Comparison of ENCODE assay signal across 8 cellular contexts in genomic region chr1:46616277-46617107, GRCh38. TPM values are rescaled to one million over a fixed set of nuclear protein-coding genes. Genes with fewer than 3 reads are reported as not detected.
DNase-seq lines count a peak whose midpoint lies in the region; ATAC-seq, FAIRE-seq and TF ChIP-seq lines count a peak whose summit lies in the region.

TSS of gene MOB3C (minus strand) at chr1:46616811. CDS start at chr1:46613321, 3,490 bp downstream.

- POLR2A ChIA-PET in A549 (lab: Yijun Ruan, JAX), result interaction anchor here (0.6 to 2.4 kb wide), 3 partner anchors 12 to 231 kb away, joined by 3 to 12 read pairs (median 4); partner anchors contain the start of gene MKNK1

- H3K27ac ChIP-seq in A549 (peak within 1 kb of the TSS; percentile 79 to 94), foreskin keratinocyte (peak within 1 kb of the TSS; percentile 43), subcutaneous abdominal adipose tissue (ENCODE audit: low read depth, low read length) (peak within 1 kb of the TSS; percentile 97)

- no peak for TF ChIP-seq RAD21 in A549 (conservative IDR thresholded peaks at IDR 0.05 in 1 of 2, IDR thresholded peaks at IDR 0.05 in 1 of 2)

- H3K4me1 ChIP-seq in A549 (peaks cover 34% of the 10 kb centered on the region), foreskin keratinocyte (peaks cover 17% of the 10 kb centered on the region), neuron (ENCODE audit: insufficient read depth, low read length) (peaks cover 15% of the 10 kb centered on the region), subcutaneous abdominal adipose tissue (ENCODE audit: control insufficient read depth in 5 of 5, insufficient read depth in 5 of 5, low read length in 5 of 5) (peaks cover 20 to 54% (median 52%) of the 10 kb centered on the region in 5 donors)

- WGBS in A549 (ENCODE audit: missing lambda C conversion rate), result 9% methylated on average over 19 of the region's 62 CpGs

- DNase-seq in A549 (ENCODE audit: low read depth in 1 of 2, low spot score in 1 of 2), result peak; percentile 36 to 47
- DNase-seq in RPMI8226, result peak; percentile 69
- peak; percentile 62 for DNase-seq in activated gamma-delta T cell treated with Interleukin-2 at 50 U/mL for 16 hours
- DNase-seq in foreskin keratinocyte, result peak in 1 of 2 donors; percentile 40

- peak within 1 kb of the TSS; percentile 81 for H3K4me3 ChIP-seq in A549
- peak within 1 kb of the TSS; percentile 74 for H3K4me3 ChIP-seq in neuron (ENCODE audit: low read length)
- peak within 1 kb of the TSS; percentile 83 to 98 (median 93) for H3K4me3 ChIP-seq in subcutaneous abdominal adipose tissue (ENCODE audit: low read depth in 1 of 5, low read length in 5 of 5)

- peak; percentile 59 for TF ChIP-seq POLR2A in A549 (IDR thresholded peaks at IDR 0.05; ENCODE audit: low read length)
- peak; percentile 64 for TF ChIP-seq POLR2A in GM18526 (IDR thresholded peaks at IDR 0.05; ENCODE audit: extremely low read depth, insufficient read length)

- H3K9me3 ChIP-seq in A549 (no peaks in the 10 kb centered on the region), neuron (ENCODE audit: low read length) (no peaks in the 10 kb centered on the region), subcutaneous abdominal adipose tissue (ENCODE audit: control insufficient read depth in 5 of 5, low read length in 5 of 5) (no peaks in the 10 kb centered on the region)

- ATAC-seq in A549, result peak; percentile 73 to 87
- peak; percentile 56 for ATAC-seq in HG03097 (IDR thresholded peaks at IDR 0.05; ENCODE audit: low FRiP score, unreplicated experiment)
- peak; percentile 32 for ATAC-seq in foreskin keratinocyte

- peak within 1 kb of the TSS; percentile 81 to 96 (median 91) for H3K9ac ChIP-seq in subcutaneous abdominal adipose tissue (ENCODE audit: low read length in 5 of 5)

- no peak for TF ChIP-seq EP300 in A549 (IDR thresholded peaks at IDR 0.05)

- TF ChIP-seq CTCF in A549 (IDR thresholded peaks at IDR 0.05), result no peak
- TF ChIP-seq CTCF in foreskin keratinocyte (conservative IDR thresholded peaks at IDR 0.05), result no peak

- peak within 1 kb of the TSS; percentile 92 for H2AFZ ChIP-seq in neuron (ENCODE audit: low read depth, low read length)

- peak within 1 kb of the TSS; percentile 81 for H3K4me2 ChIP-seq in A549

- H3K27me3 ChIP-seq in foreskin keratinocyte (no peaks in the 10 kb centered on the region), neuron (ENCODE audit: insufficient read depth, low read length) (peaks cover 4% of the 10 kb centered on the region), subcutaneous abdominal adipose tissue (ENCODE audit: control insufficient read depth in 5 of 5, insufficient read depth in 4 of 5, low read length in 5 of 5) (no peaks in the 10 kb centered on the region)

- CTCF ChIA-PET in A549 (lab: Yijun Ruan, JAX), result interaction anchor here (1.1 to 1.8 kb wide), 4 partner anchors 10 to 86 kb away, joined by 3 to 4 read pairs (median 3); partner anchors contain the start of gene MKNK1

- H3K36me3 ChIP-seq in neuron (ENCODE audit: insufficient read depth, low read length) (no peaks in the 10 kb centered on the region), subcutaneous abdominal adipose tissue (ENCODE audit: control insufficient read depth in 5 of 5, insufficient read depth in 5 of 5, low read length in 5 of 5) (peaks cover 0 to 16% (median 11%) of the 10 kb centered on the region in 5 donors)

- no peak for FAIRE-seq in A549 (lab: Jason Lieb, UNC)

TF ChIP-seq in A549, 52 proteins besides CTCF, POLR2A, EP300 and RAD21:
- peak; percentile 36 for TF ChIP-seq PHF8 (IDR thresholded peaks at IDR 0.05; ENCODE audit: borderline replicate concordance, low read depth)
- peak; percentile 46 for TF ChIP-seq MAX (IDR thresholded peaks at IDR 0.05)
- TF ChIP-seq CHD2 (IDR thresholded peaks at IDR 0.05; ENCODE audit: low read length, partially characterized antibody), result no peak
- peak in 1 of 2 experiments; percentile 22; a peak in 1 of 5 replicates for TF ChIP-seq JUN (IDR thresholded peaks at IDR 0.05)
- no peak for TF ChIP-seq RFX5 (IDR thresholded peaks at IDR 0.05)

RNA-seq across cellular contexts. Expression of gene MOB3C, which starts in this region (rescaled TPM):
- polyA plus RNA-seq in A549 (2011; rRNA removed), result 2.6 and 3.8 TPM in 2 replicates
- 2.2 and 3.6 TPM in 2 replicates for polyA plus RNA-seq in A549 (2012; cell fraction: cytosol; rRNA removed)
- polyA plus RNA-seq in A549 (2012; cell fraction: nucleus; rRNA removed), result 5.1 and 6.5 TPM in 2 replicates
- polyA plus RNA-seq in A549 (2017; fragmentation: RNase III; extraction: RNeasy Plus Mini Kit Qiagen cat#74134 plus additional on column Dnase treatment), result 2.4 to 2.9 TPM (median 2.7 TPM) in 3 replicates
- 3.4 and 3.6 TPM in 2 replicates for polyA minus RNA-seq in A549 (2011; rRNA and poly(A)+ RNA removed)
- 10.8 and 11.2 TPM in 2 replicates for total RNA-seq in foreskin keratinocyte
- 7.5 and 9.1 TPM in 2 replicates for polyA plus RNA-seq in foreskin keratinocyte

Comparison
In these comparisons a context has a peak if more than half of its experiments do, and no peak if none do; other contexts are left out.
1. H3K27ac ChIP-seq: peak in every context shown above with its lines; median percentile 97 in subcutaneous abdominal adipose tissue; 86 in A549; 43 in foreskin keratinocyte.